Comparison of ENCODE assay signal across 20 cellular contexts in the genomic region with DNA sequence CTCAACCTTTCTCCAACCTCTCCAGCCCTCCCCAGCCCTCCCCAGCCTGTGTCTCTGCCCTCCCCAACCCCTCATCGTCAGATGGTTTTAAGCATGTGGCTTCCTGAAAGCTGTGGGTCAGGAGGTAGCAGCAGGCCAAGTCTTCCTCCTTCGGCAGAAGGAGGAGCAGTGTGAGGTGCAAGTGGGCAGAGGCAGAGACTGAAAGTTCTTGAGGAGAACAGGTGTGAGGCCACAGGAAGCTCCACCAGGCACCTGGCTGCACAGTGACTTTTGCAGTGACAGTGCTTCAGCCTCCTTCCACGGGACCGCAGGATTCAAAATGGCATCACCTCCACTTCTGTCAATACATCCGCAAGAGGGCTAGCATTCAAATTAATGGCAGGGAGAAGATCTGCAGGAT.
DNase-seq lines count a peak whose midpoint lies in the region; ATAC-seq and TF ChIP-seq lines count a peak whose summit lies in the region.
"Had no signal": no experiment of that assay in that cellular context is flagged by ENCODE, and none has a peak within 500 bp of the region (broad histone marks: within the 10 kb centered on the region; RNA-seq: fewer than 3 reads in every experiment).

No MANE protein-coding gene starts in this region.

- peak overlapping the region; percentile 30 for H3K4me3 Mint-ChIP-seq in activated T-helper 17 cell treated with anti-CD3 and anti-CD28 coated beads, Interleukin-2, amount 50 U/mL, for 72 hours
- H3K4me3 Mint-ChIP-seq: H9; nephron progenitor cell; T-helper 1 cell treated with Interleukin-12 subunit alpha and Interleukin-12 subunit beta and Interleukin-4 antibody, amounts not matched to agents 30 μg/mL and 1 μg/mL, for 36 hours had no signal

- H3K27me3 ChIP-seq in MM.1S (replicated peaks; ENCODE audit: insufficient read depth, low read length) (no peaks in the 10 kb centered on the region), PC-9 (ENCODE audit: insufficient read depth, low read depth) (no peaks in the 10 kb centered on the region)

- H3K79me2 ChIP-seq in MM.1S (ENCODE audit: low read length) (no peaks in the 10 kb centered on the region), PC-9 (ENCODE audit: low read depth) (no peaks in the 10 kb centered on the region)

- H3K9me3 ChIP-seq in MM.1S (replicated peaks; ENCODE audit: insufficient read depth, low read length) (no peaks in the 10 kb centered on the region), PC-9 (ENCODE audit: insufficient read depth, low read depth) (no peaks in the 10 kb centered on the region)
- H3K9me3 ChIP-seq: gastroesophageal sphincter had no signal

- TF ChIP-seq CTCF in MM.1S (IDR thresholded peaks at IDR 0.05; ENCODE audit: low read length) (no peak), PC-9 (conservative IDR thresholded peaks at IDR 0.05) (no peak)

- H3K27ac ChIP-seq in MM.1S (ENCODE audit: low read length), result peak overlapping the region; percentile 61; the same call in 1 of the 2 replicates
- no peak overlapping the region for H3K27ac ChIP-seq in PC-9
- H3K27ac ChIP-seq: gastroesophageal sphincter, VCaP had no signal

- no peak overlapping the region for H3K27ac Mint-ChIP-seq in activated T-helper 17 cell treated with anti-CD3 and anti-CD28 coated beads, Interleukin-2, amount 50 U/mL, for 72 hours
- H3K27ac Mint-ChIP-seq: H9, nephron progenitor cell had no signal

- intact Hi-C loops in PC-9 (cut with micrococcal nuclease; ENCODE audit: unreplicated experiment), result no loop called here

- CTCF ChIA-PET in PC-9 (lab: Charles Lee), result no interaction called here

- H3K4me2 ChIP-seq in MM.1S (ENCODE audit: low read depth, low read length) (peak overlapping the region; percentile 31; the same call in 1 of the 2 replicates), PC-9 (no peak overlapping the region)

- BruUV-seq in PC-9 (replicated peaks; lab: Mats Ljungman, UMichigan), result no TSS peak

- peak overlapping the region; percentile 25 for H2AFZ ChIP-seq in MM.1S (ENCODE audit: low read length)
- no peak overlapping the region for H2AFZ ChIP-seq in PC-9

- no peaks in the 10 kb centered on the region for H3K36me3 Mint-ChIP-seq in activated T-helper 17 cell treated with anti-CD3 and anti-CD28 coated beads, Interleukin-2, amount 50 U/mL, for 72 hours (ENCODE audit: low read depth)

- H3K36me3 ChIP-seq in MM.1S (replicated peaks; ENCODE audit: insufficient read depth, low read length) (no peaks in the 10 kb centered on the region), PC-9 (ENCODE audit: low read depth) (no peaks in the 10 kb centered on the region)
- H3K36me3 ChIP-seq: gastroesophageal sphincter had no signal

- no peak overlapping the region for H3K9ac ChIP-seq in MM.1S (ENCODE audit: low read length)

- ATAC-seq in activated T-helper 17 cell treated with anti-CD3 and anti-CD28 coated beads, Interleukin-2, amount 50 U/mL, for 72 hours (replicated peaks), result peak; percentile 40
- ATAC-seq: gastroesophageal sphincter had no signal

- H4K20me1 ChIP-seq in MM.1S (ENCODE audit: insufficient read depth, low read length) (no peaks in the 10 kb centered on the region), PC-9 (ENCODE audit: insufficient read depth) (no peaks in the 10 kb centered on the region)

- H3F3A ChIP-seq in MM.1S (ENCODE audit: insufficient read depth, low read length) (peaks cover 11% of the 10 kb centered on the region; the same call in 1 of the 2 replicates), PC-9 (ENCODE audit: insufficient read depth, low read depth) (no peaks in the 10 kb centered on the region)

- H3K4me3 ChIP-seq in MM.1S (ENCODE audit: low read length), result no peak overlapping the region
- no peak overlapping the region for H3K4me3 ChIP-seq in PC-9
- H3K4me3 ChIP-seq: gastroesophageal sphincter had no signal

- peaks cover 9% of the 10 kb centered on the region for H3K4me1 Mint-ChIP-seq in activated T-helper 17 cell treated with anti-CD3 and anti-CD28 coated beads, Interleukin-2, amount 50 U/mL, for 72 hours

- no peaks in the 10 kb centered on the region for H3K9me2 ChIP-seq in MM.1S (replicated peaks; ENCODE audit: insufficient read depth, low read length)
- no peaks in the 10 kb centered on the region for H3K9me2 ChIP-seq in PC-9 (ENCODE audit: insufficient read depth)

- POLR2A ChIA-PET in PC-9 (lab: Charles Lee; ENCODE audit: unreplicated experiment), result no interaction called here

- H3K4me1 ChIP-seq in MM.1S (ENCODE audit: low read length) (peaks cover 35% of the 10 kb centered on the region), PC-9 (replicated peaks; ENCODE audit: insufficient read depth) (no peaks in the 10 kb centered on the region)
- H3K4me1 ChIP-seq: gastroesophageal sphincter had no signal

- no peaks in the 10 kb centered on the region for H3K9me3 Mint-ChIP-seq in activated T-helper 17 cell treated with anti-CD3 and anti-CD28 coated beads, Interleukin-2, amount 50 U/mL, for 72 hours
- H3K9me3 Mint-ChIP-seq: H9; T-helper 1 cell treated with Interleukin-12 subunit alpha and Interleukin-12 subunit beta and Interleukin-4 antibody, amounts not matched to agents 30 μg/mL and 1 μg/mL, for 36 hours had no signal

- peak; percentile 17 for DNase-seq in activated gamma-delta T cell treated with Interleukin-2 at 50 U/mL for 16 hours
- no peak for DNase-seq in activated gamma-delta T cell (lab: John Stamatoyannopoulos, UW)
- peak; percentile 97 for DNase-seq in MM.1S
- peak; percentile 37 for DNase-seq in stimulated activated CD8-positive, alpha-beta memory T cell treated with anti-CD3 and anti-CD28 coated beads, Interleukin-4, amount 100 ng/mL, for 48 hours
- DNase-seq in PC-9, result no peak
- DNase-seq in NCI-H1694 (lab: John Stamatoyannopoulos, UW), result no peak
- no peak for DNase-seq in islet precursor cell
- DNase-seq: C1 segment of cervical spinal cord; H9; kidney glomerular epithelial cell; NCI-H1436 treated with DMSO at 0.1 percent for 48 hours; NCI-H2171; NCI-H526 treated with DMSO at 0.1 percent for 48 hours; nephron progenitor cell; OCI-M1; stimulated activated CD4-positive, alpha-beta T cell treated with anti-CD3 and anti-CD28 coated beads, Interleukin-4, amount 100 ng/mL, for 24 hours had no signal

- peaks cover 16% of the 10 kb centered on the region for H3K27me3 Mint-ChIP-seq in activated T-helper 17 cell treated with anti-CD3 and anti-CD28 coated beads, Interleukin-2, amount 50 U/mL, for 72 hours

Comparison
In these comparisons a context has a peak if more than half of its experiments do, and no peak if none do; other contexts are left out.
1. DNase-seq: peak in activated gamma-delta T cell treated with Interleukin-2 at 50 U/mL for 16 hours (single experiment), MM.1S (single experiment) and stimulated activated CD8-positive, alpha-beta memory T cell treated with anti-CD3 and anti-CD28 coated beads, Interleukin-4, amount 100 ng/mL, for 48 hours (single experiment); none in activated gamma-delta T cell (single experiment), PC-9 (0 of 2), NCI-H1694 (single experiment) and islet precursor cell (single experiment).